33 cellular contexts compared by ENCODE assay signal in the genomic region with DNA sequence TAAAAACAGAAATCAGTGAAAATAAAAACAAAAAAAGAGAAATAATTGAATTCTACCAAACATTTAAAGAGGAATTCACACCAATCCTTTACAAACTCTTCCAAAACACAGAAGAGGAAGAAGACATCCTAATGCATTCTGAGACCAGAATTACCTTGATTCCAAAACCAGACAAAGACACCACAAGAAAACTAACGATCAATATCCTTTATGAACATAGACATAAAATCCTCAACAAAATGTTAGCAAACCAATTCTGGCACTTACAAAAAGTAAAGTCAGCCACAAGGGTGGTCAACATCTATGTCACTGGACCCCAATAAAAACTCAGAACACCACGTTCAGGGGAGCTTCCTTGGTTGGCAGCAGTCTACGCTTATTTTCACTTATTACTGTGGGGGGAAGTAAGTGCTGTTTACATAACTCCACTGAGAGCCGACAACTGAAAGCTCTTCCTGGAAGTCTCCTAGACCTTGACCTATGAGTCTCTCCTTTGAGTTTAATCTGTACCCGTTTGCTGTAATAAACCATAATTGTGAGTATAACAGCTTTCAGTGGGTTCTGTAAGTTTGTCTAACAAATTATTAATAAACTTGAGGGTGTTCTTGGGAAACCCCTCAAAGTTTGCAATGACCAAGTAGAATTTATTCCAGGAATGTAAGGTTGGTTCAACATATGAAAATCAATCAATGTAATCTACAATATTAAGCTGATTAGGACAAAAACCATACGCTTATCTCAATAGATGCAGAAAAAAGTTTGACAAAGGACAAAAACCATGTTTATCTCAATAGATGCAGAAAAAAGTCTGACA. TPM values are rescaled to one million over a fixed set of nuclear protein-coding genes. Genes with fewer than 3 reads are reported as not detected.
"Had no signal": no experiment of that assay in that cellular context is flagged by ENCODE, and none has a peak within 500 bp of the region (broad histone marks: within the 10 kb centered on the region; RNA-seq: fewer than 3 reads in every experiment).

No MANE protein-coding gene starts in this region.

- H3K4me3 Mint-ChIP-seq: activated CD4-positive, alpha-beta memory T cell treated with anti-CD3 and anti-CD28 coated beads for 36 hours; activated CD4-positive, alpha-beta T cell treated with anti-CD3 and anti-CD28 coated beads, Interleukin-2, amount 10 ng/mL, durations not matched to agents 24 days and 14 days; activated naive CD8-positive, alpha-beta T cell treated with anti-CD3 and anti-CD28 coated beads, Interleukin-2, amount 50 U/mL, for 24 hours; activated T-cell treated with anti-CD3 and anti-CD28 coated beads, Interleukin-2, amount 50 U/mL, for 24 hours; effector memory CD8-positive, alpha-beta T cell; nephron had no signal

- H3K4me3 ChIP-seq: breast epithelium, gastroesophageal sphincter, left lung, lung, ovary, prostate gland, testis, transverse colon had no signal

- DNase-seq: activated CD4-positive, alpha-beta memory T cell treated with anti-CD3 and anti-CD28 coated beads for 36 hours; activated CD4-positive, alpha-beta T cell treated with anti-CD3 and anti-CD28 coated beads, Interleukin-2, amount 10 ng/mL, durations not matched to agents 24 days and 14 days; activated CD4-positive, CD25-positive, alpha-beta regulatory T cell treated with anti-CD3 and anti-CD28 coated beads, Interleukin-2, amount 50 U/mL, for 72 hours; activated CD8-positive, alpha-beta memory T cell treated with anti-CD3 and anti-CD28 coated beads, Interleukin-2, amount 50 U/mL, for 48 hours; activated gamma-delta T cell; activated naive CD4-positive, alpha-beta T cell treated with anti-CD3 and anti-CD28 coated beads, Interleukin-2, amount 50 U/mL, for 16 hours; activated naive CD8-positive, alpha-beta T cell treated with anti-CD3 and anti-CD28 coated beads, Interleukin-2, amount 50 U/mL, for 24 hours; activated T-cell treated with anti-CD3 and anti-CD28 coated beads, Interleukin-2, amount 50 U/mL, for 24 hours; central memory CD4-positive, alpha-beta T cell; effector memory CD8-positive, alpha-beta T cell; hippocampal formation; left lung; ovary; retina; stimulated activated CD4-positive, alpha-beta T cell treated with anti-CD3 and anti-CD28 coated beads, Interleukin-2, amount 100 ng/mL, for 48 hours; stimulated activated naive CD4-positive, alpha-beta T cell treated with Interleukin-2 at 50 U/mL for 16 hours; testis; transverse colon; WERI-Rb-1 had no signal

- ATAC-seq: activated naive CD8-positive, alpha-beta T cell treated with anti-CD3 and anti-CD28 coated beads, Interleukin-2, amount 50 U/mL, for 24 hours; effector memory CD8-positive, alpha-beta T cell; gastroesophageal sphincter; left lung had no signal

- H3K27me3 Mint-ChIP-seq: activated CD4-positive, alpha-beta memory T cell treated with anti-CD3 and anti-CD28 coated beads for 36 hours; activated CD4-positive, alpha-beta T cell treated with anti-CD3 and anti-CD28 coated beads, Interleukin-2, amount 10 ng/mL, durations not matched to agents 24 days and 14 days; activated naive CD8-positive, alpha-beta T cell treated with anti-CD3 and anti-CD28 coated beads, Interleukin-2, amount 50 U/mL, for 24 hours; activated T-cell treated with anti-CD3 and anti-CD28 coated beads, Interleukin-2, amount 50 U/mL, for 24 hours; effector memory CD8-positive, alpha-beta T cell had no signal

- H3K4me1 ChIP-seq: breast epithelium, left lung, prostate gland, testis had no signal

- H3K27ac ChIP-seq: breast epithelium, gastroesophageal sphincter, left lung, ovary, prostate gland, testis, transverse colon, WERI-Rb-1 had no signal

- H3K9me3 Mint-ChIP-seq: activated CD4-positive, alpha-beta memory T cell treated with anti-CD3 and anti-CD28 coated beads for 36 hours; activated T-cell treated with anti-CD3 and anti-CD28 coated beads, Interleukin-2, amount 50 U/mL, for 24 hours; effector memory CD8-positive, alpha-beta T cell had no signal

- H3K27ac Mint-ChIP-seq: activated CD4-positive, alpha-beta memory T cell treated with anti-CD3 and anti-CD28 coated beads for 36 hours; activated CD4-positive, alpha-beta T cell treated with anti-CD3 and anti-CD28 coated beads, Interleukin-2, amount 10 ng/mL, durations not matched to agents 24 days and 14 days; activated naive CD8-positive, alpha-beta T cell treated with anti-CD3 and anti-CD28 coated beads, Interleukin-2, amount 50 U/mL, for 24 hours; activated T-cell treated with anti-CD3 and anti-CD28 coated beads, Interleukin-2, amount 50 U/mL, for 24 hours; effector memory CD8-positive, alpha-beta T cell; nephron had no signal

- H3K9me3 ChIP-seq: breast epithelium, gastroesophageal sphincter, left lung, ovary, prostate gland, testis, transverse colon had no signal

- H3K27me3 ChIP-seq: breast epithelium, gastroesophageal sphincter, left lung, ovary, testis, transverse colon had no signal

- FAIRE-seq: keratinocyte, urothelium cell line had no signal

- H3K4me1 Mint-ChIP-seq: nephron had no signal

- H3K36me3 ChIP-seq: breast epithelium, ovary, prostate gland had no signal

RNA-seq across cellular contexts. Expression of gene CSTL1, which starts 53.0 kb away (rescaled TPM):
- total RNA-seq: activated CD4-positive, alpha-beta memory T cell treated with anti-CD3 and anti-CD28 coated beads for 36 hours; activated CD4-positive, alpha-beta T cell treated with anti-CD3 and anti-CD28 coated beads, Interleukin-2, amount 10 ng/mL, durations not matched to agents 24 days and 14 days; activated CD8-positive, alpha-beta memory T cell treated with anti-CD3 and anti-CD28 coated beads for 36 hours; breast epithelium; dermis microvascular lymphatic vessel endothelial cell; fibroblast of lung; fibroblast of villous mesenchyme; gastroesophageal sphincter; left lung; lung; mesenteric fat pad; mucosa of gallbladder; ovary; prostate gland; T-helper 1 cell treated with Interleukin-12 subunit alpha and Interleukin-12 subunit beta and Interleukin-4 antibody, amounts not matched to agents 30 ng/mL and 1 ng/mL, for 36 hours; transverse colon had no signal
- polyA plus RNA-seq: fibroblast of lung, keratinocyte, lung, ovary had no signal
